ENCODE assay signal across 13 cellular contexts in genomic region chr22:38148252-38148651, GRCh38. TPM values are rescaled to one million over a fixed set of nuclear protein-coding genes. Genes with fewer than 3 reads are reported as not detected.
A peak's percentile ranks its signal among the peaks of the same experiment; 100 is the strongest.
DNase-seq lines count a peak whose midpoint lies in the region; ATAC-seq and TF ChIP-seq lines count a peak whose summit lies in the region.
"Had no signal": no experiment of that assay in that cellular context is flagged by ENCODE, and none has a peak within 500 bp of the region (broad histone marks: within the 10 kb centered on the region; RNA-seq: fewer than 3 reads in every experiment).

No MANE protein-coding gene starts in this region.

- no peaks in the 10 kb centered on the region for H3K27me3 ChIP-seq in HUES48 (ENCODE audit: control insufficient read depth, insufficient read depth, low read length)
- H3K27me3 ChIP-seq in mammary epithelial cell (ENCODE audit: insufficient read depth, low read length), result no peaks in the 10 kb centered on the region
- no peaks in the 10 kb centered on the region for H3K27me3 ChIP-seq in right lobe of liver

- dilution Hi-C loops in mammary epithelial cell (cut with HindIII; ENCODE audit: low sequenced_read_pairs), result no loop called here

- H3K4me3 ChIP-seq in HUES48 (ENCODE audit: low read depth, low read length) (no peak overlapping the region), mammary epithelial cell (replicated peaks in 1 of 3; ENCODE audit: insufficient read depth in 1 of 3, low read depth in 2 of 3, low read length in 3 of 3) (no peak overlapping the region), right lobe of liver (no peak overlapping the region)
- H3K4me3 ChIP-seq: coronary artery had no signal

- H3K27ac ChIP-seq in HUES48 (ENCODE audit: low read depth, low read length), result peak overlapping the region; percentile 33
- H3K27ac ChIP-seq in mammary epithelial cell (ENCODE audit: insufficient read depth, low read depth, low read length), result peak overlapping the region; percentile 19
- no peak overlapping the region for H3K27ac ChIP-seq in right lobe of liver
- H3K27ac ChIP-seq: coronary artery had no signal

- intact Hi-C loops in mammary epithelial cell (cut with micrococcal nuclease) (loop anchor here (2.0 kb wide), 1 partner anchor 33 kb away; the partner anchor contains the start of gene PLA2G6), right lobe of liver (cut with DNase I) (no loop called here)

- no peaks in the 10 kb centered on the region for H4K20me1 ChIP-seq in mammary epithelial cell (ENCODE audit: insufficient read depth, low read length)

- no TSS peak for BruUV-seq in mammary epithelial cell (replicated peaks; lab: Mats Ljungman, UMichigan)

- no peaks in the 10 kb centered on the region for H3K36me3 ChIP-seq in HUES48 (ENCODE audit: control insufficient read depth, insufficient read depth, low read length)
- H3K36me3 ChIP-seq in mammary epithelial cell (ENCODE audit: insufficient read depth, low read length), result no peaks in the 10 kb centered on the region
- no peaks in the 10 kb centered on the region for H3K36me3 ChIP-seq in right lobe of liver

- DNase-seq in CD1c-positive myeloid dendritic cell (ENCODE audit: extremely low spot score) (peak; percentile 49), mammary epithelial cell (peak; percentile 70), right lobe of liver (peak in 2 of 3 donors; percentile 23 to 36), T-helper 1 cell (no peak), KG1 (lab: John Stamatoyannopoulos, UW) (no peak)
- DNase-seq: activated gamma-delta T cell, DND-41, NCI-H1092 treated with DMSO at 0.1 percent for 48 hours, NCI-H510A had no signal

- TF ChIP-seq POLR2A in right lobe of liver (IDR thresholded peaks at IDR 0.05), result no peak

- no peaks in the 10 kb centered on the region for H3K9me3 ChIP-seq in HUES48 (ENCODE audit: control insufficient read depth, insufficient read depth, low read length)
- no peaks in the 10 kb centered on the region for H3K9me3 ChIP-seq in mammary epithelial cell (replicated peaks; ENCODE audit: insufficient read depth, low read length)
- H3K9me3 ChIP-seq in right lobe of liver, result peaks cover 0 to 1% (median 0%) of the 10 kb centered on the region in 4 donors

- H3K79me2 ChIP-seq in mammary epithelial cell (ENCODE audit: insufficient read depth, low read length), result no peaks in the 10 kb centered on the region

- ATAC-seq in right lobe of liver, result no peak
- ATAC-seq in HG02798 (IDR thresholded peaks at IDR 0.05; ENCODE audit: poor library complexity, unreplicated experiment), result no peak
- ATAC-seq in GM21367 (IDR thresholded peaks at IDR 0.05; ENCODE audit: unreplicated experiment), result no peak

- in situ Hi-C loops in mammary epithelial cell (cut with MboI; ENCODE audit: low sequenced_read_pairs in 2 of 2), result no loop called here

- H3K4me1 ChIP-seq in HUES48 (ENCODE audit: control insufficient read depth, insufficient read depth, low read length) (peaks cover 9% of the 10 kb centered on the region; the same call in 1 of the 2 replicates), mammary epithelial cell (ENCODE audit: insufficient read depth, low read length) (peaks cover 26% of the 10 kb centered on the region), right lobe of liver (peaks cover 0 to 10% (median 3%) of the 10 kb centered on the region in 4 donors)

- WGBS in mammary epithelial cell (ENCODE audit: low coverage, missing lambda C conversion rate), result 54% methylated on average over 4 of the region's 5 CpGs
- WGBS in right lobe of liver (ENCODE audit: insufficient coverage, low coverage, low lambda C conversion rate, missing lambda C conversion rate), result 55% methylated on average over 3 of the region's 5 CpGs

- H3K4me2 ChIP-seq in mammary epithelial cell (ENCODE audit: insufficient read depth, low read depth, low read length), result no peak overlapping the region

- H3K9ac ChIP-seq in HUES48 (ENCODE audit: low read depth, low read length) (no peak overlapping the region), mammary epithelial cell (ENCODE audit: insufficient read depth, low read length) (no peak overlapping the region)

- TF ChIP-seq CTCF in mammary epithelial cell (conservative IDR thresholded peaks at IDR 0.05 in 1 of 2, IDR thresholded peaks at IDR 0.05 in 1 of 2; ENCODE audit: extremely low read depth in 1 of 2, insufficient read depth in 1 of 2, low read depth in 1 of 2, low read length in 2 of 2) (no peak), right lobe of liver (IDR thresholded peaks at IDR 0.05) (no peak)

- peak overlapping the region; percentile 42 for H2AFZ ChIP-seq in mammary epithelial cell (ENCODE audit: low read depth, low read length)

- CTCF ChIA-PET in mammary epithelial cell (lab: Charles Lee; ENCODE audit: low non-redundant PET), result no interaction called here

RNA-seq across cellular contexts. Expression of gene PLA2G6, which starts 33.4 kb away (rescaled TPM):
- 10 to 100 TPM; 12.8 to 20.2 TPM for total RNA-seq in mammary epithelial cell
- 7.8 TPM for polyA plus RNA-seq in mammary epithelial cell
- polyA minus RNA-seq in mammary epithelial cell, result 7.9 TPM
- total RNA-seq in right lobe of liver, result 10 to 100 TPM in 5 of 6 experiments, 1 to 10 TPM in 1; 8.1 to 32.9 (median 19.8) TPM

RNA-seq across cellular contexts. Expression of gene BAIAP2L2, which starts 37.8 kb away (rescaled TPM):
- total RNA-seq in mammary epithelial cell (10 to 100 TPM in 1 of 2 donors, 1 to 10 TPM in 1; 2.2 to 10.1 TPM), right lobe of liver (1 to 10 TPM in 3 of 6 experiments, under 1 TPM in 3; 0.79 to 5.0 (median 1.4) TPM)
- polyA plus RNA-seq in mammary epithelial cell, result 5.4 TPM
- polyA minus RNA-seq in mammary epithelial cell, result 1.1 TPM

RNA-seq across cellular contexts. Expression of gene MAFF, which starts 53.5 kb away (rescaled TPM):
- total RNA-seq in mammary epithelial cell (10 to 100 TPM; 17.0 to 48.5 TPM), right lobe of liver (10 to 100 TPM in 3 of 6 experiments, 1 to 10 TPM in 3; 2.6 to 30.6 (median 11.0) TPM)
- polyA plus RNA-seq in mammary epithelial cell, result 13.9 TPM
- polyA minus RNA-seq in mammary epithelial cell, result 5.3 TPM

Comparison
In these comparisons a context has a peak if more than half of its experiments do, and no peak if none do; other contexts are left out.
1. DNase-seq: peak in CD1c-positive myeloid dendritic cell (single experiment), mammary epithelial cell (single experiment) and right lobe of liver (2 of 3); none in T-helper 1 cell (0 of 5) and KG1 (single experiment).
2. H3K27ac ChIP-seq: peak in HUES48 (single experiment) and mammary epithelial cell (single experiment); none in right lobe of liver (0 of 3).